Comparison of ENCODE assay signal across 1 cellular context in the genomic region with DNA sequence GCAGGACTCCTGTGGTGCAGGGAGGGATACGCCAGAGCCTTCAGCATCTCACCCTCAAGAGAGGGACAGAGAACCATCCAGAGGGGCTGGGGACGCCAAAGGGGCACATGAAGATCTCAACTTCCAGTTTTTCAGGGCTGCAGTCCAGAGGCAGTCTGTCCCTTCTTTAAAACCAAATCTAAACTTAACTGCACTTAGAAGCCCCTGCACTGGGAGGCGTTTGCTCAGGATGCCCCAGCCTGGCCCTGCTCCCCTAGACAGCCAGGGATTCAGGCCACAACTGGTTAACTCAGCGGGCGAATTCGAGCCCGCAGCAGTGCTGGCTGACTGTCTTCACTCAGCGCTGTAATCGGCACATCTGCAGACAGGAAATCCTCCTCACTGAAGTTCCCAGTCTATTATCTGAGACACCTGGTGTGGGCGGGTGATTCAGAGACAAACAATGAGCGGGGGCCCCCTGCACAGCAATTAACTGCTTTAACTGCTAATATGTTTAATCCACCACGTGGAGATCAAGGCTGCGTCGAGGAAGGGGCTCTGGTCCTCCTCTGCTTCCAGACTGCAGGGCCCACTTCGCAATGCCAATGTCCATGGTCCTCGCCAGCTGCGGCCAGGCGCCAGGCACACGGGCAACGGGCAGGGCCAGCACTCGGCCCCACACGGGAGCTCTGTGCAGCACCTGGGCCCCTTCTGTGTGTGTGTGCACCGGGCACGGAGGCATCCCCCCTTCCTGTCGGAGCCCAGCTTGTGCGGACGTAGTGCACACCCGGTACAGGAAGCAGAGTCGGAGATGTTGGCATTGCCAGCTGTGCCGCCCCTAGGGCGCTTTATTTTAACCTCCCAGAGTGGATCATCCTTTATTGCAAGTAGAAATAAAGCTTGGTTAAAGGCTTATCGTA.
TF ChIP-seq lines count a peak whose summit lies in the region.

No MANE protein-coding gene starts in this region.

TF ChIP-seq in K562, 482 proteins besides CTCF, POLR2A, EP300 and RAD21 (continued from another document and continues in another):
- TF ChIP-seq, protein P1, sequence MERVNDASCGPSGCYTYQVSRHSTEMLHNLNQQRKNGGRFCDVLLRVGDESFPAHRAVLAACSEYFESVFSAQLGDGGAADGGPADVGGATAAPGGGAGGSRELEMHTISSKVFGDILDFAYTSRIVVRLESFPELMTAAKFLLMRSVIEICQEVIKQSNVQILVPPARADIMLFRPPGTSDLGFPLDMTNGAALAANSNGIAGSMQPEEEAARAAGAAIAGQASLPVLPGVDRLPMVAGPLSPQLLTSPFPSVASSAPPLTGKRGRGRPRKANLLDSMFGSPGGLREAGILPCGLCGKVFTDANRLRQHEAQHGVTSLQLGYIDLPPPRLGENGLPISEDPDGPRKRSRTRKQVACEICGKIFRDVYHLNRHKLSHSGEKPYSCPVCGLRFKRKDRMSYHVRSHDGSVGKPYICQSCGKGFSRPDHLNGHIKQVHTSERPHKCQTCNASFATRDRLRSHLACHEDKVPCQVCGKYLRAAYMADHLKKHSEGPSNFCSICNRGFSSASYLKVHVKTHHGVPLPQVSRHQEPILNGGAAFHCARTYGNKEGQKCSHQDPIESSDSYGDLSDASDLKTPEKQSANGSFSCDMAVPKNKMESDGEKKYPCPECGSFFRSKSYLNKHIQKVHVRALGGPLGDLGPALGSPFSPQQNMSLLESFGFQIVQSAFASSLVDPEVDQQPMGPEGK (CRISPR knock-in tag; IDR thresholded peaks at IDR 0.05; ENCODE audit: borderline replicate concordance), result peak; percentile 78; the same call in 1 of the 2 replicates
- no peak for TF ChIP-seq ARID2 (IDR thresholded peaks at IDR 0.05)
- peak; percentile 44 for TF ChIP-seq RBM39 (optimal IDR thresholded peaks at IDR 0.05; ENCODE audit: low read depth, low read length)
- TF ChIP-seq ESRRB (CRISPR knock-in tag; IDR thresholded peaks at IDR 0.05; ENCODE audit: borderline replicate concordance), result no peak
- TF ChIP-seq, protein P2, sequence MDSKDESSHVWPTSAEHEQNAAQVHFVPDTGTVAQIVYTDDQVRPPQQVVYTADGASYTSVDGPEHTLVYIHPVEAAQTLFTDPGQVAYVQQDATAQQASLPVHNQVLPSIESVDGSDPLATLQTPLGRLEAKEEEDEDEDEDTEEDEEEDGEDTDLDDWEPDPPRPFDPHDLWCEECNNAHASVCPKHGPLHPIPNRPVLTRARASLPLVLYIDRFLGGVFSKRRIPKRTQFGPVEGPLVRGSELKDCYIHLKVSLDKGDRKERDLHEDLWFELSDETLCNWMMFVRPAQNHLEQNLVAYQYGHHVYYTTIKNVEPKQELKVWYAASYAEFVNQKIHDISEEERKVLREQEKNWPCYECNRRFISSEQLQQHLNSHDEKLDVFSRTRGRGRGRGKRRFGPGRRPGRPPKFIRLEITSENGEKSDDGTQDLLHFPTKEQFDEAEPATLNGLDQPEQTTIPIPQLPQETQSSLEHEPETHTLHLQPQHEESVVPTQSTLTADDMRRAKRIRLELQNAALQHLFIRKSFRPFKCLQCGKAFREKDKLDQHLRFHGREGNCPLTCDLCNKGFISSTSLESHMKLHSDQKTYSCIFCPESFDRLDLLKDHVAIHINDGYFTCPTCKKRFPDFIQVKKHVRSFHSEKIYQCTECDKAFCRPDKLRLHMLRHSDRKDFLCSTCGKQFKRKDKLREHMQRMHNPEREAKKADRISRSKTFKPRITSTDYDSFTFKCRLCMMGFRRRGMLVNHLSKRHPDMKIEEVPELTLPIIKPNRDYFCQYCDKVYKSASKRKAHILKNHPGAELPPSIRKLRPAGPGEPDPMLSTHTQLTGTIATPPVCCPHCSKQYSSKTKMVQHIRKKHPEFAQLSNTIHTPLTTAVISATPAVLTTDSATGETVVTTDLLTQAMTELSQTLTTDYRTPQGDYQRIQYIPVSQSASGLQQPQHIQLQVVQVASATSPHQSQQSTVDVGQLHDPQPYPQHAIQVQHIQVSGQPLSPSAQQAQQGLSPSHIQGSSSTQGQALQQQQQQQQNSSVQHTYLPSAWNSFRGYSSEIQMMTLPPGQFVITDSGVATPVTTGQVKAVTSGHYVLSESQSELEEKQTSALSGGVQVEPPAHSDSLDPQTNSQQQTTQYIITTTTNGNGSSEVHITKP (IDR thresholded peaks at IDR 0.05; ENCODE audit: partially characterized antibody), result peak; percentile 24
- TF ChIP-seq IFI16 (CRISPR knock-in tag; IDR thresholded peaks at IDR 0.05), result peak; percentile 55; the same call in 1 of the 2 replicates
- TF ChIP-seq DNMT1 (IDR thresholded peaks at IDR 0.05), result peak; percentile 47; the same call in 1 of the 2 replicates
- no peak for TF ChIP-seq ZKSCAN8 (CRISPR knock-in tag; IDR thresholded peaks at IDR 0.05)
- TF ChIP-seq, protein P3, sequence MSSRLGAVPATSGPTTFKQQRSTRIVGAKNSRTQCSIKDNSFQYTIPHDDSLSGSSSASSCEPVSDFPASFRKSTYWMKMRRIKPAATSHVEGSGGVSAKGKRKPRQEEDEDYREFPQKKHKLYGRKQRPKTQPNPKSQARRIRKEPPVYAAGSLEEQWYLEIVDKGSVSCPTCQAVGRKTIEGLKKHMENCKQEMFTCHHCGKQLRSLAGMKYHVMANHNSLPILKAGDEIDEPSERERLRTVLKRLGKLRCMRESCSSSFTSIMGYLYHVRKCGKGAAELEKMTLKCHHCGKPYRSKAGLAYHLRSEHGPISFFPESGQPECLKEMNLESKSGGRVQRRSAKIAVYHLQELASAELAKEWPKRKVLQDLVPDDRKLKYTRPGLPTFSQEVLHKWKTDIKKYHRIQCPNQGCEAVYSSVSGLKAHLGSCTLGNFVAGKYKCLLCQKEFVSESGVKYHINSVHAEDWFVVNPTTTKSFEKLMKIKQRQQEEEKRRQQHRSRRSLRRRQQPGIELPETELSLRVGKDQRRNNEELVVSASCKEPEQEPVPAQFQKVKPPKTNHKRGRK (tag; IDR thresholded peaks at IDR 0.05), result no peak
- TF ChIP-seq SMARCA4 (IDR thresholded peaks at IDR 0.05), result peak; percentile 99
- TF ChIP-seq ZNF197 (CRISPR knock-in tag; IDR thresholded peaks at IDR 0.05; ENCODE audit: low read depth), result 0 out of 2 replicates have a peak, but pooled peaks have one; percentile 37
- peak; percentile 92 for TF ChIP-seq FOXM1 (IDR thresholded peaks at IDR 0.05; ENCODE audit: low read depth)
- no peak for TF ChIP-seq FOXM1 (CRISPR knock-in tag; IDR thresholded peaks at IDR 0.05; ENCODE audit: low read depth)
- TF ChIP-seq, protein P4, sequence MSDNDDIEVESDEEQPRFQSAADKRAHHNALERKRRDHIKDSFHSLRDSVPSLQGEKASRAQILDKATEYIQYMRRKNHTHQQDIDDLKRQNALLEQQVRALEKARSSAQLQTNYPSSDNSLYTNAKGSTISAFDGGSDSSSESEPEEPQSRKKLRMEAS (CRISPR knock-in tag; IDR thresholded peaks at IDR 0.05), result no peak
- no peak for TF ChIP-seq HEY1 (CRISPR knock-in tag; IDR thresholded peaks at IDR 0.05; ENCODE audit: borderline replicate concordance)
- no peak for TF ChIP-seq ZNF3 (CRISPR knock-in tag; IDR thresholded peaks at IDR 0.05)
- no peak for TF ChIP-seq XRCC5 (IDR thresholded peaks at IDR 0.05; ENCODE audit: low read depth, low read length)
- no peak for TF ChIP-seq ZNF408 (CRISPR knock-in tag; IDR thresholded peaks at IDR 0.05; ENCODE audit: low read depth)
- TF ChIP-seq ZKSCAN1 (IDR thresholded peaks at IDR 0.05; ENCODE audit: low read depth, low read length), result peak; percentile 90
- TF ChIP-seq ZFP30 (CRISPR knock-in tag; IDR thresholded peaks at IDR 0.05; ENCODE audit: borderline replicate concordance), result peak; percentile 49; the same call in 1 of the 2 replicates
- TF ChIP-seq ZNF764 (CRISPR knock-in tag; IDR thresholded peaks at IDR 0.05; ENCODE audit: low read depth), result peak; percentile 75
- TF ChIP-seq, protein P5, sequence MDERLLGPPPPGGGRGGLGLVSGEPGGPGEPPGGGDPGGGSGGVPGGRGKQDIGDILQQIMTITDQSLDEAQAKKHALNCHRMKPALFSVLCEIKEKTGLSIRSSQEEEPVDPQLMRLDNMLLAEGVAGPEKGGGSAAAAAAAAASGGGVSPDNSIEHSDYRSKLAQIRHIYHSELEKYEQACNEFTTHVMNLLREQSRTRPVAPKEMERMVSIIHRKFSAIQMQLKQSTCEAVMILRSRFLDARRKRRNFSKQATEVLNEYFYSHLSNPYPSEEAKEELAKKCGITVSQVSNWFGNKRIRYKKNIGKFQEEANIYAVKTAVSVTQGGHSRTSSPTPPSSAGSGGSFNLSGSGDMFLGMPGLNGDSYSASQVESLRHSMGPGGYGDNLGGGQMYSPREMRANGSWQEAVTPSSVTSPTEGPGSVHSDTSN (CRISPR knock-in tag; IDR thresholded peaks at IDR 0.05; ENCODE audit: low read depth), result no peak
- TF ChIP-seq, protein P5 (tag; conservative IDR thresholded peaks at IDR 0.05; ENCODE audit: low read depth), result peak; percentile 96
- TF ChIP-seq POLR3A (IDR thresholded peaks at IDR 0.05; ENCODE audit: borderline replicate concordance, extremely low read depth, insufficient read depth, insufficient read length), result no peak
- TF ChIP-seq CREM (IDR thresholded peaks at IDR 0.05; ENCODE audit: low read depth), result peak; percentile 85
- TF ChIP-seq TRIM28 (IDR thresholded peaks at IDR 0.05), result peak; percentile 94
- peak; percentile 71 for TF ChIP-seq CREB1 (IDR thresholded peaks at IDR 0.05)
- no peak for TF ChIP-seq CREB1 (CRISPR knock-in tag; IDR thresholded peaks at IDR 0.05)
- TF ChIP-seq NBN (IDR thresholded peaks at IDR 0.05; ENCODE audit: low read depth), result peak; percentile 95; the same call in 1 of the 2 replicates
- no peak; the same call in 1 of the 2 replicates for TF ChIP-seq MAFG (tag; conservative IDR thresholded peaks at IDR 0.05)
- TF ChIP-seq, protein P6, sequence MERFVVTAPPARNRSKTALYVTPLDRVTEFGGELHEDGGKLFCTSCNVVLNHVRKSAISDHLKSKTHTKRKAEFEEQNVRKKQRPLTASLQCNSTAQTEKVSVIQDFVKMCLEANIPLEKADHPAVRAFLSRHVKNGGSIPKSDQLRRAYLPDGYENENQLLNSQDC (CRISPR knock-in tag; IDR thresholded peaks at IDR 0.05), result no peak
- TF ChIP-seq DIDO1 (tag; IDR thresholded peaks at IDR 0.05; ENCODE audit: low read depth), result no peak
- peak; percentile 99 for TF ChIP-seq RNF2 (IDR thresholded peaks at IDR 0.05)
- TF ChIP-seq, protein P7, sequence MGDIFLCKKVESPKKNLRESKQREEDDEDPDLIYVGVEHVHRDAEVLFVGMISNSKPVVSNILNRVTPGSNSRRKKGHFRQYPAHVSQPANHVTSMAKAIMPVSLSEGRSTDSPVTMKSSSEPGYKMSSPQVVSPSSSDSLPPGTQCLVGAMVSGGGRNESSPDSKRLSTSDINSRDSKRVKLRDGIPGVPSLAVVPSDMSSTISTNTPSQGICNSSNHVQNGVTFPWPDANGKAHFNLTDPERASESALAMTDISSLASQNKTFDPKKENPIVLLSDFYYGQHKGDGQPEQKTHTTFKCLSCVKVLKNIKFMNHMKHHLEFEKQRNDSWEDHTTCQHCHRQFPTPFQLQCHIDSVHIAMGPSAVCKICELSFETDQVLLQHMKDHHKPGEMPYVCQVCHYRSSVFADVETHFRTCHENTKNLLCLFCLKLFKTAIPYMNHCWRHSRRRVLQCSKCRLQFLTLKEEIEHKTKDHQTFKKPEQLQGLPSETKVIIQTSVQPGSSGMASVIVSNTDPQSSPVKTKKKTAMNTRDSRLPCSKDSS (IDR thresholded peaks at IDR 0.05; ENCODE audit: low read depth, partially characterized antibody), result peak; percentile 34
- no peak for TF ChIP-seq ZNF146 (CRISPR knock-in tag; IDR thresholded peaks at IDR 0.05; ENCODE audit: unreplicated experiment)
- TF ChIP-seq, protein P8, sequence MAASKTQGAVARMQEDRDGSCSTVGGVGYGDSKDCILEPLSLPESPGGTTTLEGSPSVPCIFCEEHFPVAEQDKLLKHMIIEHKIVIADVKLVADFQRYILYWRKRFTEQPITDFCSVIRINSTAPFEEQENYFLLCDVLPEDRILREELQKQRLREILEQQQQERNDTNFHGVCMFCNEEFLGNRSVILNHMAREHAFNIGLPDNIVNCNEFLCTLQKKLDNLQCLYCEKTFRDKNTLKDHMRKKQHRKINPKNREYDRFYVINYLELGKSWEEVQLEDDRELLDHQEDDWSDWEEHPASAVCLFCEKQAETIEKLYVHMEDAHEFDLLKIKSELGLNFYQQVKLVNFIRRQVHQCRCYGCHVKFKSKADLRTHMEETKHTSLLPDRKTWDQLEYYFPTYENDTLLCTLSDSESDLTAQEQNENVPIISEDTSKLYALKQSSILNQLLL (CRISPR knock-in tag; IDR thresholded peaks at IDR 0.05; ENCODE audit: borderline replicate concordance), result no peak
- TF ChIP-seq CEBPB (tag; IDR thresholded peaks at IDR 0.05), result no peak
- TF ChIP-seq, protein P9, sequence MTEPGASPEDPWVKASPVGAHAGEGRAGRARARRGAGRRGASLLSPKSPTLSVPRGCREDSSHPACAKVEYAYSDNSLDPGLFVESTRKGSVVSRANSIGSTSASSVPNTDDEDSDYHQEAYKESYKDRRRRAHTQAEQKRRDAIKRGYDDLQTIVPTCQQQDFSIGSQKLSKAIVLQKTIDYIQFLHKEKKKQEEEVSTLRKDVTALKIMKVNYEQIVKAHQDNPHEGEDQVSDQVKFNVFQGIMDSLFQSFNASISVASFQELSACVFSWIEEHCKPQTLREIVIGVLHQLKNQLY (CRISPR knock-in tag; conservative IDR thresholded peaks at IDR 0.05), result peak; percentile 60 to 83; a peak in 1 of 4 replicates
- no peak for TF ChIP-seq EWSR1 (IDR thresholded peaks at IDR 0.05; ENCODE audit: borderline replicate concordance, low read depth, partially characterized antibody)
- peak; percentile 94 for TF ChIP-seq NUFIP1 (IDR thresholded peaks at IDR 0.05; ENCODE audit: partially characterized antibody)
- TF ChIP-seq MCM2 (IDR thresholded peaks at IDR 0.05; ENCODE audit: low read depth), result no peak
- TF ChIP-seq PCBP2 (IDR thresholded peaks at IDR 0.05; ENCODE audit: low read depth, low read length, poor library complexity, severe bottlenecking), result no peak
- TF ChIP-seq ZNF707 (CRISPR knock-in tag; conservative IDR thresholded peaks at IDR 0.05), result 0 out of 2 replicates have a peak, but pooled peaks have one; percentile 19
- TF ChIP-seq XRCC4 (IDR thresholded peaks at IDR 0.05; ENCODE audit: extremely low read depth, insufficient read depth, insufficient read length), result no peak
- TF ChIP-seq EP400 (IDR thresholded peaks at IDR 0.05), result no peak
- peak; percentile 53; the same call in 1 of the 2 replicates for TF ChIP-seq ZNF436 (CRISPR knock-in tag; IDR thresholded peaks at IDR 0.05)
- TF ChIP-seq ZNF263 (CRISPR knock-in tag; IDR thresholded peaks at IDR 0.05; ENCODE audit: borderline replicate concordance), result no peak
- peak; percentile 89 for TF ChIP-seq ARHGAP35 (IDR thresholded peaks at IDR 0.05; ENCODE audit: partially characterized antibody)
- no peak for TF ChIP-seq LCOR (CRISPR knock-in tag; IDR thresholded peaks at IDR 0.05)
- no peak for TF ChIP-seq SP1 (CRISPR knock-in tag; IDR thresholded peaks at IDR 0.05)
